Comparison of ENCODE assay signal across 33 cellular contexts in the genomic region with DNA sequence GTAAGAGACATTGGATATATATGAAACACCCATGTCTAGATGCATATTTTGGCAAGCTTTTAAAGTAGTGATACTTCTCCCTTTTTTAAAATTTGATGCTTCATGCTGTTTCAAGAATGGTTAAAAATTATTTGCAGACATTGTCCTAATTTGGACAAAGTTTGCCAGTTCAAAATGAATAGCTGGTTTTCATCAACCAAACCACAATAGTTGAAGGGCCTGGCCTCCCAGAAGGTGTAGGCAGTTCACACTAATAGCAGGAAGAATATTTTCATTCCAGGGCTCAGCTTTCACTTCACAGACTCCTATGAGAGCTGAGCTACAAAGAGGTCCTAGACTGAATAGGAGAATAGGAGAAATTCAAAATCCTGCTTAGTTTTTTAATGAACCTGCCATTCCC.
"Had no signal": no experiment of that assay in that cellular context is flagged by ENCODE, and none has a peak within 500 bp of the region (broad histone marks: within the 10 kb centered on the region; RNA-seq: fewer than 3 reads in every experiment).

No MANE protein-coding gene starts in this region.

- H3K36me3 Mint-ChIP-seq: activated naive CD4-positive, alpha-beta T cell treated with anti-CD3 and anti-CD28 coated beads, Interleukin-2, amount 10 ng/mL, durations not matched to agents 7 days and 5 days; activated naive CD8-positive, alpha-beta T cell treated with anti-CD3 and anti-CD28 coated beads, Interleukin-2, amount 10 ng/mL, durations not matched to agents 7 days and 5 days had no signal

- H3K27me3 Mint-ChIP-seq: activated naive CD4-positive, alpha-beta T cell treated with anti-CD3 and anti-CD28 coated beads, Interleukin-2, amount 10 ng/mL, durations not matched to agents 7 days and 5 days; progenitor cell of endocrine pancreas had no signal

- H3K27ac ChIP-seq: coronary artery, heart left ventricle, lower lobe of right lung, neutrophil, ovary, suprapubic skin, tibial nerve had no signal

- FAIRE-seq: bronchial epithelial cell, small intestine, TTC549 had no signal

- H3K27ac Mint-ChIP-seq: activated CD4-positive, alpha-beta memory T cell treated with anti-CD3 and anti-CD28 coated beads, Interleukin-2, amount 10 ng/mL, durations not matched to agents 7 days and 5 days; activated CD4-positive, alpha-beta T cell treated with anti-CD3 and anti-CD28 coated beads, Interleukin-2, amount 10 ng/mL, durations not matched to agents 24 days and 14 days; activated naive CD4-positive, alpha-beta T cell treated with anti-CD3 and anti-CD28 coated beads, Interleukin-2, amount 10 ng/mL, durations not matched to agents 7 days and 5 days; activated naive CD8-positive, alpha-beta T cell treated with anti-CD3 and anti-CD28 coated beads, Interleukin-2, amount 10 ng/mL, durations not matched to agents 7 days and 5 days; activated T-cell treated with anti-CD3 and anti-CD28 coated beads, Interleukin-2, amount 50 U/mL, for 24 hours; effector memory CD8-positive, alpha-beta T cell; nephron progenitor cell; progenitor cell of endocrine pancreas; T-helper 1 cell treated with Interleukin-12 subunit alpha and Interleukin-12 subunit beta and Interleukin-4 antibody, amounts not matched to agents 30 μg/mL and 1 μg/mL, for 36 hours had no signal

- H3K4me1 Mint-ChIP-seq: activated CD4-positive, alpha-beta memory T cell treated with anti-CD3 and anti-CD28 coated beads, Interleukin-2, amount 10 ng/mL, durations not matched to agents 7 days and 5 days; activated CD4-positive, alpha-beta T cell treated with anti-CD3 and anti-CD28 coated beads, Interleukin-2, amount 10 ng/mL, durations not matched to agents 24 days and 14 days; activated naive CD4-positive, alpha-beta T cell treated with anti-CD3 and anti-CD28 coated beads, Interleukin-2, amount 10 ng/mL, durations not matched to agents 7 days and 5 days; activated naive CD8-positive, alpha-beta T cell treated with anti-CD3 and anti-CD28 coated beads, Interleukin-2, amount 10 ng/mL, durations not matched to agents 7 days and 5 days had no signal

- H3K27me3 ChIP-seq: dorsolateral prefrontal cortex, heart left ventricle, neutrophil, ovary, sigmoid colon, suprapubic skin, tibial nerve had no signal

- H3K9me3 Mint-ChIP-seq: activated CD4-positive, alpha-beta memory T cell treated with anti-CD3 and anti-CD28 coated beads, Interleukin-2, amount 10 ng/mL, durations not matched to agents 7 days and 5 days; activated CD4-positive, alpha-beta T cell treated with anti-CD3 and anti-CD28 coated beads, Interleukin-2, amount 10 ng/mL, durations not matched to agents 24 days and 14 days; activated naive CD4-positive, alpha-beta T cell treated with anti-CD3 and anti-CD28 coated beads, Interleukin-2, amount 10 ng/mL, durations not matched to agents 7 days and 5 days; activated naive CD8-positive, alpha-beta T cell treated with anti-CD3 and anti-CD28 coated beads, Interleukin-2, amount 10 ng/mL, durations not matched to agents 7 days and 5 days; activated T-cell treated with anti-CD3 and anti-CD28 coated beads, Interleukin-2, amount 50 U/mL, for 24 hours; effector memory CD8-positive, alpha-beta T cell; nephron progenitor cell; T-helper 1 cell treated with Interleukin-12 subunit alpha and Interleukin-12 subunit beta and Interleukin-4 antibody, amounts not matched to agents 30 μg/mL and 1 μg/mL, for 36 hours had no signal

- DNase-seq: activated CD4-positive, alpha-beta memory T cell treated with anti-CD3 and anti-CD28 coated beads, Interleukin-2, amount 10 ng/mL, durations not matched to agents 7 days and 5 days; activated CD4-positive, alpha-beta T cell treated with anti-CD3 and anti-CD28 coated beads, Interleukin-2, amount 10 ng/mL, durations not matched to agents 24 days and 14 days; activated CD4-positive, CD25-positive, alpha-beta regulatory T cell treated with anti-CD3 and anti-CD28 coated beads, Interleukin-2, amount 50 U/mL, for 72 hours; activated CD8-positive, alpha-beta memory T cell treated with anti-CD3 and anti-CD28 coated beads, Interleukin-2, amount 50 U/mL, for 48 hours; activated gamma-delta T cell; activated naive CD4-positive, alpha-beta T cell treated with anti-CD3 and anti-CD28 coated beads, Interleukin-2, amount 10 ng/mL, durations not matched to agents 7 days and 5 days; activated naive CD8-positive, alpha-beta T cell treated with anti-CD3 and anti-CD28 coated beads, Interleukin-2, amount 10 ng/mL, durations not matched to agents 7 days and 5 days; activated T-cell treated with anti-CD3 and anti-CD28 coated beads, Interleukin-2, amount 50 U/mL, for 24 hours; dorsolateral prefrontal cortex; effector memory CD8-positive, alpha-beta T cell; erythroblast; foreskin fibroblast; heart left ventricle; lower lobe of right lung; mesenchymal stem cell; mucosa of descending colon; nephron progenitor cell; ovary; sigmoid colon; small intestine; stimulated activated CD4-positive, alpha-beta T cell treated with anti-CD3 and anti-CD28 coated beads, Interleukin-2, amount 100 ng/mL, for 24 hours; stimulated activated naive CD4-positive, alpha-beta T cell; SW 1271; T-helper 9 cell had no signal

- ATAC-seq: effector memory CD8-positive, alpha-beta T cell; left lobe of liver; lower lobe of right lung; mucosa of descending colon had no signal

- H3K4me3 ChIP-seq: coronary artery, dorsolateral prefrontal cortex, heart left ventricle, lower lobe of right lung, mucosa of descending colon, ovary, sigmoid colon, suprapubic skin, tibial nerve had no signal

- H3K9me3 ChIP-seq: heart left ventricle, lower lobe of right lung, mucosa of descending colon, neutrophil, ovary, sigmoid colon, suprapubic skin, tibial nerve had no signal

- H3K4me3 Mint-ChIP-seq: activated CD4-positive, alpha-beta memory T cell treated with anti-CD3 and anti-CD28 coated beads, Interleukin-2, amount 10 ng/mL, durations not matched to agents 7 days and 5 days; activated CD4-positive, alpha-beta T cell treated with anti-CD3 and anti-CD28 coated beads, Interleukin-2, amount 10 ng/mL, durations not matched to agents 24 days and 14 days; activated naive CD4-positive, alpha-beta T cell treated with anti-CD3 and anti-CD28 coated beads, Interleukin-2, amount 10 ng/mL, durations not matched to agents 7 days and 5 days; activated naive CD8-positive, alpha-beta T cell treated with anti-CD3 and anti-CD28 coated beads, Interleukin-2, amount 10 ng/mL, durations not matched to agents 7 days and 5 days; activated T-cell treated with anti-CD3 and anti-CD28 coated beads, Interleukin-2, amount 50 U/mL, for 24 hours; effector memory CD8-positive, alpha-beta T cell; nephron progenitor cell; T-helper 1 cell treated with Interleukin-12 subunit alpha and Interleukin-12 subunit beta and Interleukin-4 antibody, amounts not matched to agents 30 μg/mL and 1 μg/mL, for 36 hours had no signal

- H3K36me3 ChIP-seq: heart left ventricle, lower lobe of right lung, neutrophil, ovary, sigmoid colon, suprapubic skin, tibial nerve had no signal
